ENCODE assay signal across 11 cellular contexts in genomic region chr10:73859441-73860049, GRCh38. TPM values are rescaled to one million over a fixed set of nuclear protein-coding genes. Genes with fewer than 3 reads are reported as not detected.
DNase-seq lines count a peak whose midpoint lies in the region; ATAC-seq and TF ChIP-seq lines count a peak whose summit lies in the region.
"Had no signal": no experiment of that assay in that cellular context is flagged by ENCODE, and none has a peak within 500 bp of the region (broad histone marks: within the 10 kb centered on the region; RNA-seq: fewer than 3 reads in every experiment).

No MANE protein-coding gene starts in this region.

- no peak overlapping the region for H3K4me3 ChIP-seq in SK-N-SH (ENCODE audit: low read depth in 2 of 2, low read length in 1 of 2)

- ATAC-seq in SK-N-SH treated with all-trans-retinoic acid at 6 μM for 48 hours, result no peak
- peak; percentile 67 for ATAC-seq in stimulated activated naive CD8-positive, alpha-beta T cell treated with anti-CD3 and anti-CD28 coated beads, Interleukin-15, Interleukin-2, amounts not matched to agents 100 U/mL and 50 U/mL, for 24 hours
- ATAC-seq in HG03521 (IDR thresholded peaks at IDR 0.05; ENCODE audit: unreplicated experiment), result no peak
- ATAC-seq: foreskin keratinocyte, left ventricle myocardium superior had no signal

- 97% methylated on average over 4 of the region's 10 CpGs for WGBS in SK-N-SH (ENCODE audit: low lambda C conversion rate)

- no peaks in the 10 kb centered on the region for H3K9me2 ChIP-seq in SK-N-SH

- H3K9me3 ChIP-seq in SK-N-SH, result no peaks in the 10 kb centered on the region

- no peak overlapping the region for H3K9ac ChIP-seq in SK-N-SH

- no peak for TF ChIP-seq CTCF in SK-N-SH (IDR thresholded peaks at IDR 0.05)

- H3K27ac ChIP-seq in SK-N-SH (ENCODE audit: low read depth in 2 of 2, low read length in 1 of 2), result no peak overlapping the region
- H3K27ac ChIP-seq: 22Rv1, foreskin keratinocyte had no signal

- peaks cover 26% of the 10 kb centered on the region; the same call in 1 of the 2 replicates for H4K20me1 ChIP-seq in SK-N-SH (ENCODE audit: insufficient read depth)

- TF ChIP-seq RAD21 in SK-N-SH (IDR thresholded peaks at IDR 0.05; ENCODE audit: low read length), result no peak

- H3K4me1 ChIP-seq in SK-N-SH (ENCODE audit: control insufficient read depth in 1 of 2, insufficient read depth in 2 of 2, low read depth in 1 of 2, low read length in 1 of 2), result peaks cover 0 to 9% of the 10 kb centered on the region in 2 experiments; a peak in 1 of 4 replicates
- H3K4me1 ChIP-seq: foreskin keratinocyte had no signal

- TF ChIP-seq EP300 in SK-N-SH (IDR thresholded peaks at IDR 0.05; ENCODE audit: borderline replicate concordance in 1 of 2, low read depth in 1 of 2, low read length in 1 of 2), result no peak

- peaks cover 21 to 57% of the 10 kb centered on the region in 2 experiments for H3K36me3 ChIP-seq in SK-N-SH (replicated peaks in 1 of 2; ENCODE audit: control insufficient read depth in 1 of 2, insufficient read depth in 2 of 2, low read length in 1 of 2)

- 0 out of 2 replicates have a peak overlapping the region, but pooled peaks have one; percentile 28 for H3K4me2 ChIP-seq in SK-N-SH

- H2AFZ ChIP-seq in SK-N-SH (ENCODE audit: low read depth), result no peak overlapping the region

- DNase-seq in SK-N-SH (no peak), Ammon's horn (ENCODE audit: low spot score) (no peak), EL (no peak)
- DNase-seq in activated CD8-positive, alpha-beta memory T cell treated with anti-CD3 and anti-CD28 coated beads, Interleukin-2, amount 50 U/mL, for 4 hours, result peak; percentile 43
- peak; percentile 11 for DNase-seq in effector CD4-positive, alpha-beta T cell
- peak; percentile 50 for DNase-seq in stimulated activated naive CD8-positive, alpha-beta T cell treated with anti-CD3 and anti-CD28 coated beads, Interleukin-15, Interleukin-2, amounts not matched to agents 100 U/mL and 50 U/mL, for 24 hours
- DNase-seq: foreskin keratinocyte, left ventricle myocardium superior had no signal

- POLR2A ChIA-PET in SK-N-SH (lab: Yijun Ruan, JAX), result no interaction called here

- H3F3A ChIP-seq in SK-N-SH (replicated peaks; ENCODE audit: insufficient read depth), result peaks cover 7% of the 10 kb centered on the region

- CTCF ChIA-PET in SK-N-SH (lab: Yijun Ruan, JAX), result interaction anchor here (7.9 to 37.3 kb wide), 2 partner anchors 15 to 20 kb away, joined by 65 to 753 read pairs; no protein-coding TSS in a partner anchor

- no peaks in the 10 kb centered on the region for H3K27me3 ChIP-seq in SK-N-SH (ENCODE audit: insufficient read depth)
- H3K27me3 ChIP-seq: foreskin keratinocyte had no signal

- peaks cover 37% of the 10 kb centered on the region; the same call in 1 of the 2 replicates for H3K79me2 ChIP-seq in SK-N-SH (ENCODE audit: insufficient read depth)

TF ChIP-seq in SK-N-SH, 30 proteins besides CTCF, POLR2A, EP300 and RAD21:
- TF ChIP-seq NRF1 (IDR thresholded peaks at IDR 0.05; ENCODE audit: low read depth, low read length), result no peak

TF ChIP-seq in SK-N-SH treated with all-trans-retinoic acid at 6 μM for 48 hours, 23 proteins besides CTCF, POLR2A, EP300 and RAD21 (continues in another document):
- no peak for TF ChIP-seq SNAI2 (CRISPR knock-in tag; IDR thresholded peaks at IDR 0.05)
- TF ChIP-seq OSR1 (CRISPR knock-in tag; IDR thresholded peaks at IDR 0.05), result no peak
- no peak for TF ChIP-seq ESRRG (CRISPR knock-in tag; IDR thresholded peaks at IDR 0.05)
- no peak for TF ChIP-seq PPARA (CRISPR knock-in tag; IDR thresholded peaks at IDR 0.05; ENCODE audit: borderline replicate concordance)
- TF ChIP-seq ZFP30 (CRISPR knock-in tag; IDR thresholded peaks at IDR 0.05), result no peak
- no peak for TF ChIP-seq ZNF70 (CRISPR knock-in tag; IDR thresholded peaks at IDR 0.05)
- TF ChIP-seq CSDC2 (CRISPR knock-in tag; IDR thresholded peaks at IDR 0.05), result no peak
- no peak for TF ChIP-seq ZFP3 (CRISPR knock-in tag; IDR thresholded peaks at IDR 0.05)
- TF ChIP-seq POU6F1 (CRISPR knock-in tag; IDR thresholded peaks at IDR 0.05; ENCODE audit: borderline replicate concordance, low read depth), result no peak
- TF ChIP-seq ISL1 (CRISPR knock-in tag; IDR thresholded peaks at IDR 0.05), result no peak
- no peak for TF ChIP-seq BACH2 (CRISPR knock-in tag; IDR thresholded peaks at IDR 0.05; ENCODE audit: borderline replicate concordance)
- TF ChIP-seq TOX (CRISPR knock-in tag; IDR thresholded peaks at IDR 0.05; ENCODE audit: borderline replicate concordance), result no peak
- TF ChIP-seq CSRNP3 (CRISPR knock-in tag; IDR thresholded peaks at IDR 0.05), result no peak
- TF ChIP-seq, protein P1, sequence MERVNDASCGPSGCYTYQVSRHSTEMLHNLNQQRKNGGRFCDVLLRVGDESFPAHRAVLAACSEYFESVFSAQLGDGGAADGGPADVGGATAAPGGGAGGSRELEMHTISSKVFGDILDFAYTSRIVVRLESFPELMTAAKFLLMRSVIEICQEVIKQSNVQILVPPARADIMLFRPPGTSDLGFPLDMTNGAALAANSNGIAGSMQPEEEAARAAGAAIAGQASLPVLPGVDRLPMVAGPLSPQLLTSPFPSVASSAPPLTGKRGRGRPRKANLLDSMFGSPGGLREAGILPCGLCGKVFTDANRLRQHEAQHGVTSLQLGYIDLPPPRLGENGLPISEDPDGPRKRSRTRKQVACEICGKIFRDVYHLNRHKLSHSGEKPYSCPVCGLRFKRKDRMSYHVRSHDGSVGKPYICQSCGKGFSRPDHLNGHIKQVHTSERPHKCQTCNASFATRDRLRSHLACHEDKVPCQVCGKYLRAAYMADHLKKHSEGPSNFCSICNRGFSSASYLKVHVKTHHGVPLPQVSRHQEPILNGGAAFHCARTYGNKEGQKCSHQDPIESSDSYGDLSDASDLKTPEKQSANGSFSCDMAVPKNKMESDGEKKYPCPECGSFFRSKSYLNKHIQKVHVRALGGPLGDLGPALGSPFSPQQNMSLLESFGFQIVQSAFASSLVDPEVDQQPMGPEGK (CRISPR knock-in tag; IDR thresholded peaks at IDR 0.05; ENCODE audit: borderline replicate concordance), result no peak
- no peak for TF ChIP-seq ZNF8 (CRISPR knock-in tag; IDR thresholded peaks at IDR 0.05)
- TF ChIP-seq, protein P2, sequence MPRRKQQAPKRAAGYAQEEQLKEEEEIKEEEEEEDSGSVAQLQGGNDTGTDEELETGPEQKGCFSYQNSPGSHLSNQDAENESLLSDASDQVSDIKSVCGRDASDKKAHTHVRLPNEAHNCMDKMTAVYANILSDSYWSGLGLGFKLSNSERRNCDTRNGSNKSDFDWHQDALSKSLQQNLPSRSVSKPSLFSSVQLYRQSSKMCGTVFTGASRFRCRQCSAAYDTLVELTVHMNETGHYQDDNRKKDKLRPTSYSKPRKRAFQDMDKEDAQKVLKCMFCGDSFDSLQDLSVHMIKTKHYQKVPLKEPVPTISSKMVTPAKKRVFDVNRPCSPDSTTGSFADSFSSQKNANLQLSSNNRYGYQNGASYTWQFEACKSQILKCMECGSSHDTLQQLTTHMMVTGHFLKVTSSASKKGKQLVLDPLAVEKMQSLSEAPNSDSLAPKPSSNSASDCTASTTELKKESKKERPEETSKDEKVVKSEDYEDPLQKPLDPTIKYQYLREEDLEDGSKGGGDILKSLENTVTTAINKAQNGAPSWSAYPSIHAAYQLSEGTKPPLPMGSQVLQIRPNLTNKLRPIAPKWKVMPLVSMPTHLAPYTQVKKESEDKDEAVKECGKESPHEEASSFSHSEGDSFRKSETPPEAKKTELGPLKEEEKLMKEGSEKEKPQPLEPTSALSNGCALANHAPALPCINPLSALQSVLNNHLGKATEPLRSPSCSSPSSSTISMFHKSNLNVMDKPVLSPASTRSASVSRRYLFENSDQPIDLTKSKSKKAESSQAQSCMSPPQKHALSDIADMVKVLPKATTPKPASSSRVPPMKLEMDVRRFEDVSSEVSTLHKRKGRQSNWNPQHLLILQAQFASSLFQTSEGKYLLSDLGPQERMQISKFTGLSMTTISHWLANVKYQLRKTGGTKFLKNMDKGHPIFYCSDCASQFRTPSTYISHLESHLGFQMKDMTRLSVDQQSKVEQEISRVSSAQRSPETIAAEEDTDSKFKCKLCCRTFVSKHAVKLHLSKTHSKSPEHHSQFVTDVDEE (CRISPR knock-in tag; IDR thresholded peaks at IDR 0.05), result no peak

RNA-seq across cellular contexts. Expression of gene CAMK2G, which starts 14.8 kb away (rescaled TPM):
- polyA plus RNA-seq in SK-N-SH (2012; rRNA removed), result 41.4 and 52.2 TPM in 2 replicates
- 29.0 and 35.7 TPM in 2 replicates for polyA plus RNA-seq in SK-N-SH (2012; cell fraction: cytosol; rRNA removed)
- 103 and 119 TPM in 2 replicates for polyA plus RNA-seq in SK-N-SH (2012; cell fraction: nucleus; rRNA removed)

RNA-seq across cellular contexts. Expression of gene NDST2, which starts 48.1 kb away (rescaled TPM):
- 22.1 and 24.1 TPM in 2 replicates for polyA plus RNA-seq in SK-N-SH (2012; rRNA removed)
- 10.5 and 14.1 TPM in 2 replicates for polyA plus RNA-seq in SK-N-SH (2012; cell fraction: cytosol; rRNA removed)
- 69.9 and 86.8 TPM in 2 replicates for polyA plus RNA-seq in SK-N-SH (2012; cell fraction: nucleus; rRNA removed)

RNA-seq across cellular contexts. Expression of gene PLAU, which starts 51.4 kb away (rescaled TPM):
- polyA plus RNA-seq in SK-N-SH (2012; rRNA removed), result 159 and 200 TPM in 2 replicates
- polyA plus RNA-seq in SK-N-SH (2012; cell fraction: cytosol; rRNA removed), result 163 and 191 TPM in 2 replicates
- polyA plus RNA-seq in SK-N-SH (2012; cell fraction: nucleus; rRNA removed), result 211 and 277 TPM in 2 replicates

Comparison
In these comparisons a context has a peak if more than half of its experiments do, and no peak if none do; other contexts are left out.
1. DNase-seq: peak in activated CD8-positive, alpha-beta memory T cell treated with anti-CD3 and anti-CD28 coated beads, Interleukin-2, amount 50 U/mL, for 4 hours (single experiment), effector CD4-positive, alpha-beta T cell (single experiment) and stimulated activated naive CD8-positive, alpha-beta T cell treated with anti-CD3 and anti-CD28 coated beads, Interleukin-15, Interleukin-2, amounts not matched to agents 100 U/mL and 50 U/mL, for 24 hours (single experiment); none in SK-N-SH (single experiment), Ammon's horn (single experiment) and EL (single experiment).